ENCODE assay signal across 22 cellular contexts in genomic region chr18:1539276-1539675, GRCh38.
"Had no signal": no experiment of that assay in that cellular context is flagged by ENCODE, and none has a peak within 500 bp of the region (broad histone marks: within the 10 kb centered on the region; RNA-seq: fewer than 3 reads in every experiment).

No MANE protein-coding gene starts in this region.

- DNase-seq: natural killer cell; occipital lobe; ovary; posterior cingulate gyrus; psoas muscle; right cardiac atrium; right lobe of liver; sigmoid colon; small intestine; stimulated activated CD4-positive, alpha-beta T cell treated with anti-CD3 and anti-CD28 coated beads, Interleukin-15, amount 100 ng/mL, for 24 hours; stimulated activated CD4-positive, alpha-beta T cell treated with anti-CD3 and anti-CD28 coated beads, Interleukin-2, amount 100 ng/mL, for 24 hours; stimulated activated CD4-positive, alpha-beta T cell treated with anti-CD3 and anti-CD28 coated beads, Interleukin-2, amount 100 ng/mL, for 48 hours; stimulated activated CD4-positive, alpha-beta T cell treated with anti-CD3 and anti-CD28 coated beads, Interleukin-4, amount 100 ng/mL, for 24 hours; stimulated activated naive B cell treated with anti-CD40 and anti-IgM and Interleukin-4, amounts not matched to agents 10 μg/mL and 1 μg/mL and 100 μg/mL, for 72 hours; stimulated activated naive CD8-positive, alpha-beta T cell treated with anti-CD3 and anti-CD28 coated beads, Interleukin-15, amount 100 ng/mL, for 72 hours; stimulated activated naive CD8-positive, alpha-beta T cell treated with anti-CD3 and anti-CD28 coated beads, Interleukin-15, Interleukin-2, amounts not matched to agents 100 U/mL and 50 U/mL, for 24 hours; substantia nigra; testis; tibial artery; transverse colon; upper lobe of right lung; uterus had no signal

- FAIRE-seq: small intestine had no signal
